18 cellular contexts compared by ENCODE assay signal in the genomic region with DNA sequence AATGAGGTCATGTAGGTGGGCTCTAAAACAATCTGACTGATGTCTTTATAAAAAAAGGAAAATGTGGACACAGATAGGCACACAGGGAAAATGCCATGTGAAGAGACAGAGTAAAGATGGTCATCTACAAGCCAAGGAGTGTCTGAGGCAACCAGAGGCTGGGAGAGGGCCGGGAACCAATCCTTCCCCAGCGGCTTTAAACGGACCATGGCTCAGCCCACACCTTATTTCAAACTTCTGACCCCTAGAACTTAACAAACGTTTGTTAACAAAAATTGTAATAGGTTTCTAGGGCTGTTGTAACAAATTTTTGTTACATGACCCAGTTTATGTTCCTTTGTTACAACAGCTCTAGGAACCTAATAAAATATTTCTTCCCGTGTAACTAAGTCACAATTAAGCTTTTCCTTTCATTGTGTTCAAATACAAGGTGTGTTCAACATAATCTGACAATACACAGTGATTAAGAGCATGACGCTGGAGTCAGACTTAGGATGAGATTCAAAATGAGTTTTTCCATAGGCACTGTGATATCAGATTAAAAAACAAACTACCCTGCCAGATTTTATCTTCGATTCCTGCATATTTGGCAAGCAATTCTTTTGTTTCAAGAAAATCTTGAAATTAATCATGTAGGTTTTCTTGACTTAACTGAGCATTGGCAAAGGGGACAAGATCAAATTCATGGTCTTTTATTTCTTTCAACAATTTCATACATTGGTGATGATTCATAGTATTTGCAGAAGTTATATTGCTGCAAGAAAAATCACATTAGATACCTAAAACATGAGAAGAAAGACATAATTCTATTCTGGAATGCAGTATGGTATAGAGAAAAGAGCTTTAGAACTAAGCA.
A peak's percentile ranks its signal among the peaks of the same experiment; 100 is the strongest.
DNase-seq lines count a peak whose midpoint lies in the region; ATAC-seq, FAIRE-seq and TF ChIP-seq lines count a peak whose summit lies in the region.
"Had no signal": no experiment of that assay in that cellular context is flagged by ENCODE, and none has a peak within 500 bp of the region (broad histone marks: within the 10 kb centered on the region; RNA-seq: fewer than 3 reads in every experiment).

No MANE protein-coding gene starts in this region.

- no peak overlapping the region for H2BK5ac ChIP-seq in mesendoderm (ENCODE audit: low read length)

- H3K27me3 ChIP-seq in heart right ventricle: no peaks in the 10 kb centered on the region
- H3K27me3 ChIP-seq in astrocyte (ENCODE audit: insufficient read depth, low read length): no peaks in the 10 kb centered on the region
- no peaks in the 10 kb centered on the region for H3K27me3 ChIP-seq in gastroesophageal sphincter
- H3K27me3 ChIP-seq in suprapubic skin: no peaks in the 10 kb centered on the region
- no peaks in the 10 kb centered on the region for H3K27me3 ChIP-seq in mesendoderm (ENCODE audit: insufficient read depth, low read length, poor library complexity)
- H3K27me3 ChIP-seq: MG63, Peyer's patch had no signal

- no peak for TF ChIP-seq CTCF in heart right ventricle (IDR thresholded peaks at IDR 0.05)
- TF ChIP-seq CTCF in astrocyte (IDR thresholded peaks at IDR 0.05; ENCODE audit: insufficient read depth, low read depth, low read length): no peak
- TF ChIP-seq CTCF in gastroesophageal sphincter (IDR thresholded peaks at IDR 0.05): no peak
- no peak for TF ChIP-seq CTCF in suprapubic skin (IDR thresholded peaks at IDR 0.05)

- H3K23ac ChIP-seq in mesendoderm (ENCODE audit: low read length): no peak overlapping the region

- no peak for TF ChIP-seq POLR2A in gastroesophageal sphincter (IDR thresholded peaks at IDR 0.05)
- TF ChIP-seq POLR2A in suprapubic skin (IDR thresholded peaks at IDR 0.05): no peak

- H2BK120ac ChIP-seq in mesendoderm (ENCODE audit: low read depth, low read length): no peak overlapping the region

- H3K36me3 ChIP-seq in heart right ventricle (peaks cover 0 to 95% (median 19%) of the 10 kb centered on the region in 9 donors), astrocyte (ENCODE audit: insufficient read depth, low read length) (no peaks in the 10 kb centered on the region), gastroesophageal sphincter (peaks cover 0 to 54% of the 10 kb centered on the region in 2 donors), suprapubic skin (peaks cover 45% of the 10 kb centered on the region), mesendoderm (ENCODE audit: control insufficient read depth, insufficient read depth, low read length) (no peaks in the 10 kb centered on the region)
- H3K36me3 ChIP-seq: MG63 had no signal

- H3K27me3 Mint-ChIP-seq in astrocyte (ENCODE audit: low read depth, unreplicated experiment): peaks cover 4% of the 10 kb centered on the region

- intact Hi-C loops in heart right ventricle (cut with DNase I) (no loop called here), left cardiac atrium (cut with DNase I) (no loop called here)

- WGBS in heart right ventricle, 2 donors: 67 to 74% methylated on average over 7 of the region's 7 CpGs
- 70 to 75% methylated on average over 4 to 7 of the region's 7 CpGs for WGBS in gastroesophageal sphincter (ENCODE audit: low coverage in 1 of 2), 2 donors
- 61% methylated on average over 7 of the region's 7 CpGs for WGBS in suprapubic skin
- no CpG with 5 or more reads among the region's 7 CpGs for WGBS in mesendoderm (ENCODE audit: extremely low coverage, insufficient coverage, low lambda C conversion rate)

- no peak for TF ChIP-seq EP300 in gastroesophageal sphincter (IDR thresholded peaks at IDR 0.05)
- TF ChIP-seq EP300 in suprapubic skin (IDR thresholded peaks at IDR 0.05): no peak

- peaks cover 2% of the 10 kb centered on the region for H3K9me3 Mint-ChIP-seq in astrocyte (ENCODE audit: unreplicated experiment)
- H3K9me3 Mint-ChIP-seq: CD14-positive monocyte had no signal

- FAIRE-seq in astrocyte (lab: Jason Lieb, UNC): no peak
- FAIRE-seq: A204.1 had no signal

- no peak overlapping the region for H3K56ac ChIP-seq in mesendoderm (ENCODE audit: low read length)

- DNase-seq in heart right ventricle (no peak), left cardiac atrium (no peak), astrocyte (ENCODE audit: low read depth) (peak; percentile 18), suprapubic skin (ENCODE audit: low spot score in 2 of 2) (no peak), mesendoderm (no peak), glomerular visceral epithelial cell (ENCODE audit: extremely low spot score) (no peak)
- DNase-seq: COR-L47, H7, MG63, NCI-H1105, NCI-H1694 treated with DMSO at 0.1 percent for 48 hours, NCI-H446, NCI-H82, Peyer's patch had no signal

- no peak overlapping the region for H3K4me3 Mint-ChIP-seq in astrocyte (ENCODE audit: unreplicated experiment)
- H3K4me3 Mint-ChIP-seq: CD14-positive monocyte had no signal

- no peaks in the 10 kb centered on the region for H3K4me1 Mint-ChIP-seq in astrocyte (ENCODE audit: low read depth, unreplicated experiment)
- H3K4me1 Mint-ChIP-seq: CD14-positive monocyte had no signal

- no peaks in the 10 kb centered on the region for H3K36me3 Mint-ChIP-seq in astrocyte (ENCODE audit: low read depth, unreplicated experiment)

- H3K79me1 ChIP-seq in mesendoderm (ENCODE audit: low read length): no peaks in the 10 kb centered on the region

- no peak overlapping the region for H3K18ac ChIP-seq in mesendoderm (ENCODE audit: low read length)

- H3K27ac Mint-ChIP-seq in astrocyte (ENCODE audit: unreplicated experiment): no peak overlapping the region
- H3K27ac Mint-ChIP-seq: CD14-positive monocyte had no signal

- H3K27ac ChIP-seq in heart right ventricle (peak overlapping the region in 8 of 10 donors; percentile 23 to 76 (median 65)), astrocyte (ENCODE audit: low read depth, low read length) (no peak overlapping the region), gastroesophageal sphincter (peak overlapping the region in 3 of 4 donors; percentile 8 to 49 (median 41)), suprapubic skin (peak overlapping the region; percentile 51), mesendoderm (ENCODE audit: low read depth, low read length) (no peak overlapping the region)
- H3K27ac ChIP-seq: Peyer's patch had no signal

- no peak overlapping the region for H3K4ac ChIP-seq in mesendoderm (ENCODE audit: low read depth, low read length)

- no peak overlapping the region for H4K8ac ChIP-seq in mesendoderm (ENCODE audit: low read depth, low read length)

- H3K4me3 ChIP-seq in heart right ventricle: no peak overlapping the region
- no peak overlapping the region for H3K4me3 ChIP-seq in astrocyte (ENCODE audit: insufficient read depth, low read depth, low read length)
- no peak overlapping the region for H3K4me3 ChIP-seq in gastroesophageal sphincter
- no peak overlapping the region for H3K4me3 ChIP-seq in suprapubic skin
- no peak overlapping the region for H3K4me3 ChIP-seq in mesendoderm (ENCODE audit: low read length)
- H3K4me3 ChIP-seq: MG63, Peyer's patch had no signal

- no peaks in the 10 kb centered on the region for H4K20me1 ChIP-seq in astrocyte (ENCODE audit: insufficient read depth, low read length)

- H3K4me1 ChIP-seq in heart right ventricle: peaks cover 0 to 29% (median 5%) of the 10 kb centered on the region in 9 donors
- no peaks in the 10 kb centered on the region for H3K4me1 ChIP-seq in astrocyte (ENCODE audit: insufficient read depth, low read length)
- no peaks in the 10 kb centered on the region for H3K4me1 ChIP-seq in gastroesophageal sphincter
- peaks cover 8% of the 10 kb centered on the region for H3K4me1 ChIP-seq in suprapubic skin
- no peaks in the 10 kb centered on the region for H3K4me1 ChIP-seq in mesendoderm (ENCODE audit: control insufficient read depth, low read depth, low read length)
- H3K4me1 ChIP-seq: Peyer's patch had no signal

- H3K9me3 ChIP-seq in heart right ventricle (no peaks in the 10 kb centered on the region), astrocyte (ENCODE audit: insufficient read depth, low read depth, low read length) (no peaks in the 10 kb centered on the region), gastroesophageal sphincter (no peaks in the 10 kb centered on the region), suprapubic skin (no peaks in the 10 kb centered on the region)
- H3K9me3 ChIP-seq: MG63, Peyer's patch had no signal

- H3K79me2 ChIP-seq in astrocyte (ENCODE audit: insufficient read depth, low read length): no peaks in the 10 kb centered on the region
- H3K79me2 ChIP-seq in mesendoderm (ENCODE audit: control insufficient read depth, insufficient read depth, low read length): no peaks in the 10 kb centered on the region

- H3K4me2 ChIP-seq in astrocyte (ENCODE audit: low read length): no peak overlapping the region
- H3K4me2 ChIP-seq in mesendoderm (ENCODE audit: low read length): no peak overlapping the region

- no peak overlapping the region for H2BK15ac ChIP-seq in mesendoderm (replicated peaks; ENCODE audit: low read depth)

- ATAC-seq in heart right ventricle (peak in 6 of 8 donors; percentile 25 to 86 (median 69)), left cardiac atrium (no peak), gastroesophageal sphincter (no peak), HG03045 (IDR thresholded peaks at IDR 0.05; ENCODE audit: unreplicated experiment) (no peak)

- no peak overlapping the region for H4K5ac ChIP-seq in mesendoderm (ENCODE audit: low read length)

- H3K9ac ChIP-seq in astrocyte (ENCODE audit: low read length): no peak overlapping the region
- no peak overlapping the region for H3K9ac ChIP-seq in mesendoderm (ENCODE audit: low read length)

- H2AFZ ChIP-seq in astrocyte (ENCODE audit: low read depth, low read length): no peak overlapping the region

- H2AK5ac ChIP-seq in mesendoderm (ENCODE audit: low read length): no peak overlapping the region

Comparison
In these comparisons a context has a peak if more than half of its experiments do, and no peak if none do; other contexts are left out.
1. ATAC-seq: peak in heart right ventricle (6 of 8); none in left cardiac atrium (0 of 2), gastroesophageal sphincter (single experiment) and HG03045 (single experiment).
2. H3K27ac ChIP-seq: peak in heart right ventricle (8 of 10), gastroesophageal sphincter (3 of 4) and suprapubic skin (single experiment); none in astrocyte (single experiment) and mesendoderm (single experiment).